Comparison of ENCODE assay signal across 8 cellular contexts in the genomic region with DNA sequence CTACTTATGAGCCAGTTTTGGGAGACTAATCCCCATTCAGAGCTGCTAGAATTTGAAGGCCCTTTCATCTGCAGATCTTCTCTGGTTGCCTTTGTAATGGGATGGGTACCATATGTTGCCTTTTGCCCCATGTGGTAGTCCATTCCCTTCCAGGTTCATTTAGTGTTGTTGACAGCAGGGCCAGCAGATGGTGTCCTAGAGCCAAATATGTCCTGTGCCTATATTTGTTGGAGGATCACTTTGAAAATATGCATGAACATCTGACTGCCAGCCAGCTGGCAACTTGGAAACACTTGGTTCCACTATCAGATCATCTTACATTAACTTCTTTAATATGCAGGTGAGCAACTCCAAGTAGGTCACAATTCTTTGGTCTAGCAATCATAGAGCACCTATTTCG. TPM values are rescaled to one million over a fixed set of nuclear protein-coding genes. Genes with fewer than 3 reads are reported as not detected.
DNase-seq lines count a peak whose midpoint lies in the region; ATAC-seq and TF ChIP-seq lines count a peak whose summit lies in the region.

No MANE protein-coding gene starts in this region.

- peak; percentile 53 for DNase-seq in NCI-H1436 (lab: John Stamatoyannopoulos, UW)
- DNase-seq in NCI-H1436 treated with DMSO at 0.1 percent for 48 hours (lab: John Stamatoyannopoulos, UW), result no peak
- peak; percentile 6 to 34 for DNase-seq in NCI-H1930 (lab: John Stamatoyannopoulos, UW)
- peak; percentile 15 for DNase-seq in UCSD-AML1 (lab: John Stamatoyannopoulos, UW; ENCODE audit: unreplicated experiment)
- peak; percentile 44 for DNase-seq in central memory CD4-positive, alpha-beta T cell
- peak in 1 of 2 donors; percentile 54 for DNase-seq in left lung
- peak; percentile 24 for DNase-seq in stimulated activated CD8-positive, alpha-beta memory T cell treated with anti-CD3 and anti-CD28 coated beads, Interleukin-15, amount 100 ng/mL, for 1 hour (ENCODE audit: low read depth)

- no peaks in the 10 kb centered on the region for H3K36me3 ChIP-seq in left lung

- peaks cover 0 to under 1% of the 10 kb centered on the region in 2 donors for H3K27me3 ChIP-seq in left lung

- peaks cover 0 to 4% of the 10 kb centered on the region in 2 donors for H3K9me3 ChIP-seq in left lung

- ATAC-seq in HG02642 (IDR thresholded peaks at IDR 0.05; ENCODE audit: poor library complexity, unreplicated experiment), result peak; percentile 89
- peak; percentile 97 for ATAC-seq in left lung

- H3K4me1 ChIP-seq in left lung, result no peaks in the 10 kb centered on the region

- intact Hi-C loops in left lung (cut with DNase I), result loop anchor here in 1 of 2 donors (10.0 kb wide), 1 partner anchor 679 kb away; no protein-coding TSS in a partner anchor

- no peak overlapping the region for H3K4me3 ChIP-seq in left lung

- H3K27ac ChIP-seq in left lung, result no peak overlapping the region

- peak in 1 of 2 donors; percentile 42 for TF ChIP-seq CTCF in left lung (IDR thresholded peaks at IDR 0.05)

RNA-seq across cellular contexts. Expression of a gene that starts 30.4 kb away (rescaled TPM):
- 1 to 10 TPM in 1 of 2 donors, not detected in 1; 1.3 TPM for total RNA-seq in left lung
